Comparison of ENCODE assay signal across 1 cellular context in the genomic region with DNA sequence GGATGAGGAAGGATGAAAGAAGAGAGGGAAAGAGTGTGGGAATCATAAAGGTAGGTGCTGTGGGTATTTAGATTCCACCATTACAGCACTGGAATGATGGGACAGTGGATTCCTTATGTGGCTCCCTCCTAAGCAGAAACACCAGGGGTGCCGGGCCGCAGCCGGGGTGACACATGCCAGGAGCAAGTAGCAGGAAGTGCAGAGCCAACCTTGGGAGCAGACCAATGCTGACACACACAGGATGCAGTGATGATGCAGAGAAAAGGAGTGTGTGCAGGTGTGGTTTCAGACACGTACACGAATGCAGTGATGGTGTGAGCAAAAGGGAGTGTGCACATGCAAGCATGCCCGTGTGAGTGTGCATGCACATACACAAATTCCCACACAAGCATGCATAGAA.
TF ChIP-seq lines count a peak whose summit lies in the region.

No MANE protein-coding gene starts in this region.

TF ChIP-seq in WTC11, 78 proteins besides CTCF, POLR2A, EP300 and RAD21 (continued from another document):
- TF ChIP-seq, protein P1, sequence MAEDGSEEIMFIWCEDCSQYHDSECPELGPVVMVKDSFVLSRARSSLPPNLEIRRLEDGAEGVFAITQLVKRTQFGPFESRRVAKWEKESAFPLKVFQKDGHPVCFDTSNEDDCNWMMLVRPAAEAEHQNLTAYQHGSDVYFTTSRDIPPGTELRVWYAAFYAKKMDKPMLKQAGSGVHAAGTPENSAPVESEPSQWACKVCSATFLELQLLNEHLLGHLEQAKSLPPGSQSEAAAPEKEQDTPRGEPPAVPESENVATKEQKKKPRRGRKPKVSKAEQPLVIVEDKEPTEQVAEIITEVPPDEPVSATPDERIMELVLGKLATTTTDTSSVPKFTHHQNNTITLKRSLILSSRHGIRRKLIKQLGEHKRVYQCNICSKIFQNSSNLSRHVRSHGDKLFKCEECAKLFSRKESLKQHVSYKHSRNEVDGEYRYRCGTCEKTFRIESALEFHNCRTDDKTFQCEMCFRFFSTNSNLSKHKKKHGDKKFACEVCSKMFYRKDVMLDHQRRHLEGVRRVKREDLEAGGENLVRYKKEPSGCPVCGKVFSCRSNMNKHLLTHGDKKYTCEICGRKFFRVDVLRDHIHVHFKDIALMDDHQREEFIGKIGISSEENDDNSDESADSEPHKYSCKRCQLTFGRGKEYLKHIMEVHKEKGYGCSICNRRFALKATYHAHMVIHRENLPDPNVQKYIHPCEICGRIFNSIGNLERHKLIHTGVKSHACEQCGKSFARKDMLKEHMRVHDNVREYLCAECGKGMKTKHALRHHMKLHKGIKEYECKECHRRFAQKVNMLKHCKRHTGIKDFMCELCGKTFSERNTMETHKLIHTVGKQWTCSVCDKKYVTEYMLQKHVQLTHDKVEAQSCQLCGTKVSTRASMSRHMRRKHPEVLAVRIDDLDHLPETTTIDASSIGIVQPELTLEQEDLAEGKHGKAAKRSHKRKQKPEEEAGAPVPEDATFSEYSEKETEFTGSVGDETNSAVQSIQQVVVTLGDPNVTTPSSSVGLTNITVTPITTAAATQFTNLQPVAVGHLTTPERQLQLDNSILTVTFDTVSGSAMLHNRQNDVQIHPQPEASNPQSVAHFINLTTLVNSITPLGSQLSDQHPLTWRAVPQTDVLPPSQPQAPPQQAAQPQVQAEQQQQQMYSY (CRISPR knock-in tag; IDR thresholded peaks at IDR 0.05) = no peak
- no peak for TF ChIP-seq ATF2 (CRISPR knock-in tag; IDR thresholded peaks at IDR 0.05; ENCODE audit: borderline replicate concordance, low read depth)
- TF ChIP-seq STAT6 (CRISPR knock-in tag; conservative IDR thresholded peaks at IDR 0.05; ENCODE audit: low read depth) = no peak
- TF ChIP-seq NFATC4 (CRISPR knock-in tag; IDR thresholded peaks at IDR 0.05) = no peak
- no peak for TF ChIP-seq TCF7 (CRISPR knock-in tag; IDR thresholded peaks at IDR 0.05; ENCODE audit: low read depth)
- no peak for TF ChIP-seq ELF4 (CRISPR knock-in tag; IDR thresholded peaks at IDR 0.05; ENCODE audit: low read depth)
- TF ChIP-seq ZNF263 (CRISPR knock-in tag; IDR thresholded peaks at IDR 0.05; ENCODE audit: low read depth) = no peak
- no peak for TF ChIP-seq ATF1 (CRISPR knock-in tag; IDR thresholded peaks at IDR 0.05)
